ENCODE assay signal across 8 cellular contexts in genomic region chr16:716250-716607, GRCh38. TPM values are rescaled to one million over a fixed set of nuclear protein-coding genes. Genes with fewer than 3 reads are reported as not detected.
DNase-seq lines count a peak whose midpoint lies in the region; ATAC-seq and TF ChIP-seq lines count a peak whose summit lies in the region.

No MANE protein-coding gene starts in this region.

- peaks cover 0 to 3% of the 10 kb centered on the region in 2 donors for H3K27me3 Mint-ChIP-seq in natural killer cell treated with Interleukin-12 subunit alpha and Interleukin-12 subunit beta and Interleukin-15 and Interleukin-18, amount 100 ng/mL, for 72 hours

- peak overlapping the region; percentile 30 for H3K4me3 Mint-ChIP-seq in natural killer cell treated with Interleukin-12 subunit alpha and Interleukin-12 subunit beta and Interleukin-15 and Interleukin-18, amount 100 ng/mL, for 72 hours

- peak overlapping the region; percentile 63 for H3K4me3 ChIP-seq in choroid plexus epithelial cell (ENCODE audit: low read depth, low read length)

- peak overlapping the region; percentile 82 for H3K27ac ChIP-seq in C4-2B

- H3K27ac Mint-ChIP-seq in natural killer cell treated with Interleukin-12 subunit alpha and Interleukin-12 subunit beta and Interleukin-15 and Interleukin-18, amount 100 ng/mL, for 72 hours, result no peak overlapping the region

- H3K36me3 Mint-ChIP-seq in natural killer cell treated with Interleukin-12 subunit alpha and Interleukin-12 subunit beta and Interleukin-15 and Interleukin-18, amount 100 ng/mL, for 72 hours, result no peaks in the 10 kb centered on the region

- ATAC-seq in natural killer cell treated with Interleukin-12 subunit alpha and Interleukin-12 subunit beta and Interleukin-15 and Interleukin-18, amount 100 ng/mL, for 72 hours, result no peak
- ATAC-seq in HG02981 (IDR thresholded peaks at IDR 0.05; ENCODE audit: unreplicated experiment), result no peak
- ATAC-seq in GM21526 (IDR thresholded peaks at IDR 0.05; ENCODE audit: low FRiP score, unreplicated experiment), result no peak
- no peak for ATAC-seq in HG02852 (IDR thresholded peaks at IDR 0.05; ENCODE audit: unreplicated experiment)

- DNase-seq in NCI-H1092 (lab: John Stamatoyannopoulos, UW), result peak; percentile 36
- DNase-seq in choroid plexus epithelial cell (ENCODE audit: low read depth), result peak; percentile 68
- DNase-seq in natural killer cell treated with Interleukin-12 subunit alpha and Interleukin-12 subunit beta and Interleukin-15 and Interleukin-18, amount 100 ng/mL, for 72 hours (ENCODE audit: low spot score), result no peak
- DNase-seq in DMS114 treated with DMSO at 0.1 percent for 48 hours (lab: John Stamatoyannopoulos, UW; ENCODE audit: unreplicated experiment), result no peak

- peaks cover 0 to 16% of the 10 kb centered on the region in 2 donors for H3K4me1 Mint-ChIP-seq in natural killer cell treated with Interleukin-12 subunit alpha and Interleukin-12 subunit beta and Interleukin-15 and Interleukin-18, amount 100 ng/mL, for 72 hours (ENCODE audit: low read depth in 2 of 2)

- TF ChIP-seq CTCF in C4-2B (conservative IDR thresholded peaks at IDR 0.05) (no peak), choroid plexus epithelial cell (conservative IDR thresholded peaks at IDR 0.05; ENCODE audit: low read depth, low read length) (no peak)

- H3K9me3 Mint-ChIP-seq in natural killer cell treated with Interleukin-12 subunit alpha and Interleukin-12 subunit beta and Interleukin-15 and Interleukin-18, amount 100 ng/mL, for 72 hours, result no peaks in the 10 kb centered on the region

RNA-seq across cellular contexts. Expression of gene METRN, which starts 1.3 kb away (rescaled TPM):
- total RNA-seq in natural killer cell treated with Interleukin-12 subunit alpha and Interleukin-12 subunit beta and Interleukin-15 and Interleukin-18, amount 100 ng/mL, for 72 hours, result 10 to 100 TPM; 21.0 to 34.9 TPM

RNA-seq across cellular contexts. Expression of gene ANTKMT, which starts 4.7 kb away (rescaled TPM):
- total RNA-seq in natural killer cell treated with Interleukin-12 subunit alpha and Interleukin-12 subunit beta and Interleukin-15 and Interleukin-18, amount 100 ng/mL, for 72 hours, result 10 to 100 TPM; 29.1 to 37.9 TPM

RNA-seq across cellular contexts. Expression of gene CCDC78, which starts 10.0 kb away (rescaled TPM):
- total RNA-seq in natural killer cell treated with Interleukin-12 subunit alpha and Interleukin-12 subunit beta and Interleukin-15 and Interleukin-18, amount 100 ng/mL, for 72 hours, result 1 to 10 TPM; 3.1 to 6.4 TPM

RNA-seq across cellular contexts. Expression of gene FBXL16, which starts 10.6 kb away (rescaled TPM):
- under 1 TPM in 1 of 2 donors, not detected in 1; 0.26 TPM for total RNA-seq in natural killer cell treated with Interleukin-12 subunit alpha and Interleukin-12 subunit beta and Interleukin-15 and Interleukin-18, amount 100 ng/mL, for 72 hours

RNA-seq across cellular contexts. Expression of gene HAGHL, which starts 10.7 kb away (rescaled TPM):
- 10 to 100 TPM in 1 of 2 donors, 1 to 10 TPM in 1; 5.4 to 15.3 TPM for total RNA-seq in natural killer cell treated with Interleukin-12 subunit alpha and Interleukin-12 subunit beta and Interleukin-15 and Interleukin-18, amount 100 ng/mL, for 72 hours

Comparison
In these comparisons a context has a peak if more than half of its experiments do, and no peak if none do; other contexts are left out.
1. DNase-seq: peak in NCI-H1092 (single experiment) and choroid plexus epithelial cell (single experiment); none in natural killer cell treated with Interleukin-12 subunit alpha and Interleukin-12 subunit beta and Interleukin-15 and Interleukin-18, amount 100 ng/mL, for 72 hours (single experiment) and DMS114 treated with DMSO at 0.1 percent for 48 hours (single experiment).